ENCODE assay signal across 1 cellular context in genomic region chr7:29723122-29723521, GRCh38.
A peak's percentile ranks its signal among the peaks of the same experiment; 100 is the strongest.
TF ChIP-seq lines count a peak whose summit lies in the region.

No MANE protein-coding gene starts in this region.

TF ChIP-seq in K562, 482 proteins besides CTCF, POLR2A, EP300 and RAD21 (continued from another document):
- TF ChIP-seq MGA (IDR thresholded peaks at IDR 0.05) (peak; percentile 59), GATA2 (CRISPR knock-in tag; IDR thresholded peaks at IDR 0.05) (peak; percentile 22; the same call in 1 of the 2 replicates), FOXA3 (CRISPR knock-in tag; conservative IDR thresholded peaks at IDR 0.05 in 1 of 2, IDR thresholded peaks at IDR 0.05 in 1 of 2) (peak; percentile 97), SRF (CRISPR knock-in tag; IDR thresholded peaks at IDR 0.05) (0 out of 4 replicates have a peak, but pooled peaks of 1 of the 2 experiments have one; percentile 36), NCOR1 (IDR thresholded peaks at IDR 0.05) (peak; percentile 68)
